Comparison of ENCODE assay signal across 8 cellular contexts in the genomic region with DNA sequence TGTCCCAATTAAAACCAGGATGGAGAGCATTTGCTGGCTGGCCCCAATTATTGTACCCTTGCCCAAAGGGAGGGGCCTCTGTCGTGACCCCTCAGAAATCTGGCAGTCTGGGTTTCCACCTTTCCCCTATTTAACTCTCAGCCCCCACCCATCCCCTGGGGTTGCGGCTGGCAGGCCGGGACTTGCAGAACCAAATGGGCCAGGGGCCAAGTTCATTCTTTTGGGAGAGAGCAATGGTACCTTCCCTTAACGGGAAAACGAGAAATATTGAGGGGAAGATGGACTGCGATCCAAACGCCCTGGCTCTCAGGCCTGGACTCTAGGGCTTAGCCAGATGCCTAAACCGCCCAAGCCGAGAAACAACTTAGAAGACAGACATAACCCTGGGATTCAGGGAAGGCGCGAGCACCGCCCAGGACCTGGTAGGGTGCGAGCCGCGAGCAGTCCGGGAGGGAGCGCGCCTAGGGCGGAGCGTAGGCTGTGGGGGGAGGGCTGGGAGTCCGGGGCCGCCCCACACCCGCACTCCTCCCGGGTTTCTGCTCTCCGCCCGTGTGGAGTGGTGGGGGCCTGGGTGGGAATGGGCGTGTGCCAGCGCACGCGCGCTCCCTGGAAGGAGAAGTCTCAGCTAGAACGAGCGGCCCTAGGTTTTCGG. TPM values are rescaled to one million over a fixed set of nuclear protein-coding genes. Genes with fewer than 3 reads are reported as not detected.
DNase-seq lines count a peak whose midpoint lies in the region; ATAC-seq and TF ChIP-seq lines count a peak whose summit lies in the region.

A gene with protein sequence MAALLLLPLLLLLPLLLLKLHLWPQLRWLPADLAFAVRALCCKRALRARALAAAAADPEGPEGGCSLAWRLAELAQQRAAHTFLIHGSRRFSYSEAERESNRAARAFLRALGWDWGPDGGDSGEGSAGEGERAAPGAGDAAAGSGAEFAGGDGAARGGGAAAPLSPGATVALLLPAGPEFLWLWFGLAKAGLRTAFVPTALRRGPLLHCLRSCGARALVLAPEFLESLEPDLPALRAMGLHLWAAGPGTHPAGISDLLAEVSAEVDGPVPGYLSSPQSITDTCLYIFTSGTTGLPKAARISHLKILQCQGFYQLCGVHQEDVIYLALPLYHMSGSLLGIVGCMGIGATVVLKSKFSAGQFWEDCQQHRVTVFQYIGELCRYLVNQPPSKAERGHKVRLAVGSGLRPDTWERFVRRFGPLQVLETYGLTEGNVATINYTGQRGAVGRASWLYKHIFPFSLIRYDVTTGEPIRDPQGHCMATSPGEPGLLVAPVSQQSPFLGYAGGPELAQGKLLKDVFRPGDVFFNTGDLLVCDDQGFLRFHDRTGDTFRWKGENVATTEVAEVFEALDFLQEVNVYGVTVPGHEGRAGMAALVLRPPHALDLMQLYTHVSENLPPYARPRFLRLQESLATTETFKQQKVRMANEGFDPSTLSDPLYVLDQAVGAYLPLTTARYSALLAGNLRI (plus strand): TSS at position 628 of the 652 bp plus-strand sequence. CDS start 91 bp downstream, outside the sequence.

- in situ Hi-C loops in astrocyte of the spinal cord (cut with HindIII; ENCODE audit: low sequenced_read_pairs): no loop called here

- peaks cover 26% of the 10 kb centered on the region for H3K4me1 ChIP-seq in psoas muscle

- ATAC-seq in HG02588 (IDR thresholded peaks at IDR 0.05; ENCODE audit: unreplicated experiment) (peak; percentile 22), psoas muscle (peak; percentile 49 to 67 (median 60))

- H3K9me3 ChIP-seq in psoas muscle: no peaks in the 10 kb centered on the region

- TF ChIP-seq CTCF in astrocyte of the spinal cord (IDR thresholded peaks at IDR 0.05; ENCODE audit: low read depth, low read length) (no peak), psoas muscle (IDR thresholded peaks at IDR 0.05) (no peak)

- H3K4me3 ChIP-seq in astrocyte of the spinal cord (ENCODE audit: low read depth, low read length): peak within 1 kb of the TSS; percentile 53
- peak within 1 kb of the TSS; percentile 71 for H3K4me3 ChIP-seq in psoas muscle

- H3K36me3 ChIP-seq in psoas muscle (ENCODE audit: insufficient read depth in 1 of 2, low read depth in 1 of 2): peaks cover 0 to 34% of the 10 kb centered on the region in 2 donors

- no peaks in the 10 kb centered on the region for H3K27me3 ChIP-seq in psoas muscle (ENCODE audit: insufficient read depth in 3 of 3, low read length in 2 of 3)

- H3K27ac ChIP-seq in psoas muscle: peak within 1 kb of the TSS; percentile 60

- intact Hi-C loops in psoas muscle (cut with DNase I): no loop called here

- WGBS in psoas muscle, 3 donors: 4 to 5% (median 4%) methylated on average over 26 to 34 of the region's 34 CpGs

- DNase-seq in GM03348 (ENCODE audit: low spot score) (peak; percentile 88), NCI-H2227 treated with DMSO at 0.1 percent for 48 hours (lab: John Stamatoyannopoulos, UW) (peak; percentile 69), astrocyte of the spinal cord (ENCODE audit: low read depth, low spot score) (peak; percentile 43), hepatic stellate cell (ENCODE audit: low spot score) (peak; percentile 57), psoas muscle (peak; percentile 78 to 84), HK-2 (ENCODE audit: unreplicated experiment) (no peak), SKM-1 (lab: John Stamatoyannopoulos, UW; ENCODE audit: unreplicated experiment) (no peak)

RNA-seq across cellular contexts. Expression of the gene that starts here (rescaled TPM):
- 1 to 10 TPM; 3.5 to 7.5 (median 5.8) TPM for total RNA-seq in psoas muscle
- polyA plus RNA-seq in psoas muscle: 10 to 100 TPM in 1 of 3 donors, 1 to 10 TPM in 2; 4.6 to 15.6 (median 5.2) TPM

Comparison
In these comparisons a context has a peak if more than half of its experiments do, and no peak if none do; other contexts are left out.
1. DNase-seq: peak in GM03348 (single experiment), NCI-H2227 treated with DMSO at 0.1 percent for 48 hours (single experiment), astrocyte of the spinal cord (single experiment), hepatic stellate cell (single experiment) and psoas muscle (2 of 2); none in HK-2 (single experiment) and SKM-1 (single experiment).